ENCODE assay signal across 27 cellular contexts in the genomic region with DNA sequence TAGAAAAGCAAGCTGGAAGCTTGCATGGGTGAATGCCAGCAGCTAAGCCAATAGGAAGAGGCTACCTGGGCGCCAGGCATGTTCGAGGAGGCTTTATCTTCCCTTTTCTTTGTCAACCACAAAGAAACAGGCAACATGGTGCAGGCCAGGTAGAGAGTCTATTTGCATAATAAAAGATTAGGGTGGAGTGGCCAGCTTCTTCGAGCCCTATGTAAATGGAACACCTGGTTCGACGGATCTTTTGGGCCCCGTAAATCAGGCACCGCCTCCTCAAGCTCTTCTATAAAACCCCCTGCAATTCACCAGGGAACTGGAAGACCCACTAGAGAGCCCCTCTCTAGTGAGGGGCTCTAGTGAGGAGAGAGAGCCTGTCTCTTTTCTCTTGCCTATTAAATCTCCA.
"Had no signal": no experiment of that assay in that cellular context is flagged by ENCODE, and none has a peak within 500 bp of the region (broad histone marks: within the 10 kb centered on the region; RNA-seq: fewer than 3 reads in every experiment).

No MANE protein-coding gene starts in this region.

- H3K27ac Mint-ChIP-seq: activated naive CD8-positive, alpha-beta T cell treated with anti-CD3 and anti-CD28 coated beads for 36 hours; memory B cell; natural killer cell; stimulated activated naive B cell treated with anti-CD40 and anti-IgM and Interleukin-4, amounts not matched to agents 10 μg/mL and 1 μg/mL and 100 μg/mL, for 72 hours; T-helper 1 cell treated with Interleukin-12 subunit alpha and Interleukin-12 subunit beta and Interleukin-4 antibody, amounts not matched to agents 30 μg/mL and 1 μg/mL, for 36 hours had no signal

- H3K36me3 Mint-ChIP-seq: activated naive CD8-positive, alpha-beta T cell treated with anti-CD3 and anti-CD28 coated beads for 36 hours; memory B cell; natural killer cell; stimulated activated naive B cell treated with anti-CD40 and anti-IgM and Interleukin-4, amounts not matched to agents 10 μg/mL and 1 μg/mL and 100 μg/mL, for 72 hours had no signal

- H3K27me3 Mint-ChIP-seq: memory B cell; stimulated activated naive B cell treated with anti-CD40 and anti-IgM and Interleukin-4, amounts not matched to agents 10 μg/mL and 1 μg/mL and 100 μg/mL, for 72 hours had no signal

- H3K4me3 ChIP-seq: adrenal gland, body of pancreas, gastrocnemius medialis, stomach, thyroid gland, upper lobe of right lung had no signal

- ATAC-seq: activated CD4-positive, CD25-positive, alpha-beta regulatory T cell treated with anti-CD3 and anti-CD28 coated beads, Interleukin-2, amount 50 U/mL, for 24 hours; body of pancreas; gastrocnemius medialis; natural killer cell; right cardiac atrium; stimulated activated naive B cell treated with anti-CD40 and anti-IgM and Interleukin-4, amounts not matched to agents 10 μg/mL and 1 μg/mL and 100 μg/mL, for 72 hours; upper lobe of right lung had no signal

- H3K4me1 Mint-ChIP-seq: activated naive CD8-positive, alpha-beta T cell treated with anti-CD3 and anti-CD28 coated beads for 36 hours; memory B cell; natural killer cell; stimulated activated naive B cell treated with anti-CD40 and anti-IgM and Interleukin-4, amounts not matched to agents 10 μg/mL and 1 μg/mL and 100 μg/mL, for 72 hours had no signal

- H3K36me3 ChIP-seq: adrenal gland, gastrocnemius medialis, stomach, thyroid gland, upper lobe of right lung had no signal

- H3K27me3 ChIP-seq: adrenal gland, body of pancreas, gastrocnemius medialis, stomach, thyroid gland, upper lobe of right lung had no signal

- H3K27ac ChIP-seq: adrenal gland, body of pancreas, gastrocnemius medialis, stomach, thyroid gland, upper lobe of right lung, VCaP had no signal

- H3K9me3 ChIP-seq: adrenal gland, body of pancreas, gastrocnemius medialis, thyroid gland, upper lobe of right lung had no signal

- H3K9me3 Mint-ChIP-seq: activated naive CD8-positive, alpha-beta T cell treated with anti-CD3 and anti-CD28 coated beads for 36 hours; stimulated activated naive B cell treated with anti-CD40 and anti-IgM and Interleukin-4, amounts not matched to agents 10 μg/mL and 1 μg/mL and 100 μg/mL, for 72 hours; T-helper 1 cell treated with Interleukin-12 subunit alpha and Interleukin-12 subunit beta and Interleukin-4 antibody, amounts not matched to agents 30 μg/mL and 1 μg/mL, for 36 hours had no signal

- H3K4me3 Mint-ChIP-seq: activated naive CD8-positive, alpha-beta T cell treated with anti-CD3 and anti-CD28 coated beads for 36 hours; memory B cell; natural killer cell; stimulated activated naive B cell treated with anti-CD40 and anti-IgM and Interleukin-4, amounts not matched to agents 10 μg/mL and 1 μg/mL and 100 μg/mL, for 72 hours; T-helper 1 cell treated with Interleukin-12 subunit alpha and Interleukin-12 subunit beta and Interleukin-4 antibody, amounts not matched to agents 30 μg/mL and 1 μg/mL, for 36 hours had no signal

- H3K4me1 ChIP-seq: adrenal gland, body of pancreas, gastrocnemius medialis, stomach, thyroid gland, upper lobe of right lung had no signal

- DNase-seq: activated CD4-positive, alpha-beta T cell treated with anti-CD3 and anti-CD28 coated beads for 48 hours; activated CD4-positive, alpha-beta T cell treated with anti-CD3 and anti-CD28 coated beads, Interleukin-2, amount 50 U/mL, for 48 hours; activated CD8-positive, alpha-beta memory T cell treated with anti-CD3 and anti-CD28 coated beads for 24 hours; activated effector memory CD4-positive, alpha-beta T cell treated with Interleukin-2 at 50 U/mL for 16 hours; activated naive CD4-positive, alpha-beta T cell treated with Interleukin-2 at 50 U/mL for 16 hours; activated naive CD8-positive, alpha-beta T cell treated with anti-CD3 and anti-CD28 coated beads for 36 hours; adrenal gland; aorta; body of pancreas; effector memory CD4-positive, alpha-beta T cell; erythroblast; gastrocnemius medialis; glutamatergic neuron; natural killer cell; posterior cingulate gyrus; right cardiac atrium; stimulated activated CD4-positive, alpha-beta T cell treated with anti-CD3 and anti-CD28 coated beads, Interleukin-15, amount 100 ng/mL, for 24 hours; stimulated activated CD4-positive, alpha-beta T cell treated with anti-CD3 and anti-CD28 coated beads, Interleukin-2, amount 100 ng/mL, for 24 hours; stimulated activated naive B cell treated with anti-CD40 and anti-IgM and Interleukin-4, amounts not matched to agents 10 μg/mL and 1 μg/mL and 100 μg/mL, for 72 hours; stomach; T-helper 9 cell; thyroid gland; upper lobe of right lung had no signal
